ENCODE assay signal across 18 cellular contexts in genomic region chr1:159951551-159951950, GRCh38. TPM values are rescaled to one million over a fixed set of nuclear protein-coding genes. Genes with fewer than 3 reads are reported as not detected.
A peak's percentile ranks its signal among the peaks of the same experiment; 100 is the strongest.
DNase-seq lines count a peak whose midpoint lies in the region; ATAC-seq and TF ChIP-seq lines count a peak whose summit lies in the region.
"Had no signal": no experiment of that assay in that cellular context is flagged by ENCODE, and none has a peak within 500 bp of the region (broad histone marks: within the 10 kb centered on the region; RNA-seq: fewer than 3 reads in every experiment).

No MANE protein-coding gene starts in this region.

- no peaks in the 10 kb centered on the region for H3K9me3 Mint-ChIP-seq in dendritic cell treated with granulocyte-macrophage colony-stimulating factor and Interleukin-4, amounts not matched to agents 40 ng/mL and 50 ng/mL, for 4 days
- H3K9me3 Mint-ChIP-seq: CD8-positive, alpha-beta T cell had no signal

- no peak overlapping the region for H3K4me3 ChIP-seq in upper lobe of right lung

- ATAC-seq in left lobe of liver = no peak
- ATAC-seq in upper lobe of right lung = peak; percentile 4
- no peak for ATAC-seq in GM18519 (IDR thresholded peaks at IDR 0.05; ENCODE audit: low FRiP score, unreplicated experiment)
- ATAC-seq: CD8-positive, alpha-beta T cell; HCT116 had no signal

- H3K4me1 Mint-ChIP-seq in dendritic cell treated with granulocyte-macrophage colony-stimulating factor and Interleukin-4, amounts not matched to agents 40 ng/mL and 50 ng/mL, for 4 days (ENCODE audit: low read depth) = peaks cover 79% of the 10 kb centered on the region

- in situ Hi-C loops in ACHN (cut with HindIII; ENCODE audit: low pct_ligation_motif_present, low pct_unique_long_range_greater_than_20kb, low sequenced_read_pairs) = no loop called here

- no peak overlapping the region for H3K27ac ChIP-seq in upper lobe of right lung
- H3K27ac ChIP-seq: 22Rv1, C4-2B had no signal

- H3K4me3 Mint-ChIP-seq in dendritic cell treated with granulocyte-macrophage colony-stimulating factor and Interleukin-4, amounts not matched to agents 40 ng/mL and 50 ng/mL, for 4 days = no peak overlapping the region
- H3K4me3 Mint-ChIP-seq: CD8-positive, alpha-beta T cell had no signal

- TF ChIP-seq CTCF in upper lobe of right lung (IDR thresholded peaks at IDR 0.05) = no peak

- no peaks in the 10 kb centered on the region for H3K36me3 ChIP-seq in upper lobe of right lung
- H3K36me3 ChIP-seq: BE2C had no signal

- peak; percentile 37 for DNase-seq in activated CD8-positive, alpha-beta memory T cell treated with anti-CD3 and anti-CD28 coated beads for 24 hours
- no peak for DNase-seq in activated CD8-positive, alpha-beta memory T cell treated with anti-CD3 and anti-CD28 coated beads, Interleukin-2, amount 50 U/mL, for 48 hours
- DNase-seq in left lobe of liver (ENCODE audit: low spot score) (peak; percentile 19), upper lobe of right lung (no peak), NCI-H146 (lab: John Stamatoyannopoulos, UW) (no peak), ACHN (no peak)
- DNase-seq: BE2C; CD8-positive, alpha-beta T cell; COR-L47; DND-41; GDM1 had no signal

- intact Hi-C loops in dendritic cell treated with granulocyte-macrophage colony-stimulating factor and Interleukin-4, amounts not matched to agents 40 ng/mL and 50 ng/mL, for 4 days (cut with micrococcal nuclease) = no loop called here
- intact Hi-C loops in upper lobe of right lung (cut with DNase I) = no loop called here

- no peaks in the 10 kb centered on the region for H3K9me3 ChIP-seq in upper lobe of right lung
- H3K9me3 ChIP-seq: BE2C had no signal

- H3K27me3 ChIP-seq in upper lobe of right lung = peaks cover 3% of the 10 kb centered on the region
- H3K27me3 ChIP-seq: BE2C had no signal

- no peaks in the 10 kb centered on the region for H3K36me3 Mint-ChIP-seq in dendritic cell treated with granulocyte-macrophage colony-stimulating factor and Interleukin-4, amounts not matched to agents 40 ng/mL and 50 ng/mL, for 4 days (ENCODE audit: low read depth)
- H3K36me3 Mint-ChIP-seq: CD8-positive, alpha-beta T cell had no signal

- H3K4me1 ChIP-seq in upper lobe of right lung = no peaks in the 10 kb centered on the region
- H3K4me1 ChIP-seq: BE2C had no signal

- H3K27me3 Mint-ChIP-seq in dendritic cell treated with granulocyte-macrophage colony-stimulating factor and Interleukin-4, amounts not matched to agents 40 ng/mL and 50 ng/mL, for 4 days = no peaks in the 10 kb centered on the region

- H3K27ac Mint-ChIP-seq in dendritic cell treated with granulocyte-macrophage colony-stimulating factor and Interleukin-4, amounts not matched to agents 40 ng/mL and 50 ng/mL, for 4 days = peak overlapping the region; percentile 53
- H3K27ac Mint-ChIP-seq: CD8-positive, alpha-beta T cell had no signal

RNA-seq across cellular contexts. Expression of gene SLAMF9, which starts 2.5 kb away (rescaled TPM):
- total RNA-seq in left lobe of liver (0.83 TPM), upper lobe of right lung (not detected)
- total RNA-seq: A673; CD8-positive, alpha-beta T cell; H4 had no signal

RNA-seq across cellular contexts. Expression of gene IGSF9, which starts 6.1 kb away (rescaled TPM):
- total RNA-seq in left lobe of liver (17.0 TPM), upper lobe of right lung (2.2 TPM)
- total RNA-seq: CD8-positive, alpha-beta T cell had no signal

RNA-seq across cellular contexts. Expression of gene TAGLN2, which starts 26.2 kb away (rescaled TPM):
- total RNA-seq in left lobe of liver (68.3 TPM), upper lobe of right lung (435 TPM)

RNA-seq across cellular contexts. Expression of gene CFAP45, which starts 51.6 kb away (rescaled TPM):
- total RNA-seq in left lobe of liver (not detected), upper lobe of right lung (1.9 TPM)

Comparison
In these comparisons a context has a peak if more than half of its experiments do, and no peak if none do; other contexts are left out.
1. DNase-seq: peak in activated CD8-positive, alpha-beta memory T cell treated with anti-CD3 and anti-CD28 coated beads for 24 hours (single experiment) and left lobe of liver (single experiment); none in activated CD8-positive, alpha-beta memory T cell treated with anti-CD3 and anti-CD28 coated beads, Interleukin-2, amount 50 U/mL, for 48 hours (single experiment), upper lobe of right lung (single experiment), NCI-H146 (single experiment) and ACHN (single experiment).